ENCODE assay signal across 1 cellular context in the genomic region with DNA sequence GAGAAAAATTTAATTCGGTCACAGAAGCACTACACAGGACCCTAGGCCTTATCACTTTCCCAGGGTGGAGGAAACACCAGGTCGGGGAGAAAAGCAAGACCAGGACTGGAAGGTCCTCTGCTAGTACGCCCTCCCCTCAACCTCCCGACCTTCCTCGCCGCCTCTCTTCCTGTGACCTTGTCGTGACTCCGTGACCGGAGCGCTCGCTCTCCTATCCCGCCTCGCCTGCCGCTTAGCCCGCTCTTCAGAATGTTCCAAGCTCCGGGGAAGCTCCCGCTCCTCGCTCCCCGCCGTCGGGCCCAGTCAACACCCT.
TF ChIP-seq lines count a peak whose summit lies in the region.

No MANE protein-coding gene starts in this region.

TF ChIP-seq in K562, 482 proteins besides CTCF, POLR2A, EP300 and RAD21 (continued from another document and continues in another):
- TF ChIP-seq, protein P1, sequence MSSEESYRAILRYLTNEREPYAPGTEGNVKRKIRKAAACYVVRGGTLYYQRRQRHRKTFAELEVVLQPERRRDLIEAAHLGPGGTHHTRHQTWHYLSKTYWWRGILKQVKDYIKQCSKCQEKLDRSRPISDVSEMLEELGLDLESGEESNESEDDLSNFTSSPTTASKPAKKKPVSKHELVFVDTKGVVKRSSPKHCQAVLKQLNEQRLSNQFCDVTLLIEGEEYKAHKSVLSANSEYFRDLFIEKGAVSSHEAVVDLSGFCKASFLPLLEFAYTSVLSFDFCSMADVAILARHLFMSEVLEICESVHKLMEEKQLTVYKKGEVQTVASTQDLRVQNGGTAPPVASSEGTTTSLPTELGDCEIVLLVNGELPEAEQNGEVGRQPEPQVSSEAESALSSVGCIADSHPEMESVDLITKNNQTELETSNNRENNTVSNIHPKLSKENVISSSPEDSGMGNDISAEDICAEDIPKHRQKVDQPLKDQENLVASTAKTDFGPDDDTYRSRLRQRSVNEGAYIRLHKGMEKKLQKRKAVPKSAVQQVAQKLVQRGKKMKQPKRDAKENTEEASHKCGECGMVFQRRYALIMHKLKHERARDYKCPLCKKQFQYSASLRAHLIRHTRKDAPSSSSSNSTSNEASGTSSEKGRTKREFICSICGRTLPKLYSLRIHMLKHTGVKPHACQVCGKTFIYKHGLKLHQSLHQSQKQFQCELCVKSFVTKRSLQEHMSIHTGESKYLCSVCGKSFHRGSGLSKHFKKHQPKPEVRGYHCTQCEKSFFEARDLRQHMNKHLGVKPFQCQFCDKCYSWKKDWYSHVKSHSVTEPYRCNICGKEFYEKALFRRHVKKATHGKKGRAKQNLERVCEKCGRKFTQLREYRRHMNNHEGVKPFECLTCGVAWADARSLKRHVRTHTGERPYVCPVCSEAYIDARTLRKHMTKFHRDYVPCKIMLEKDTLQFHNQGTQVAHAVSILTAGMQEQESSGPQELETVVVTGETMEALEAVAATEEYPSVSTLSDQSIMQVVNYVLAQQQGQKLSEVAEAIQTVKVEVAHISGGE (CRISPR knock-in tag; IDR thresholded peaks at IDR 0.05), result 0 out of 6 replicates have a peak, but pooled peaks of 1 of the 3 experiments have one; percentile 22
- TF ChIP-seq HDAC2 (IDR thresholded peaks at IDR 0.05) (no peak; the same call in 1 of the 2 replicates), ERF (CRISPR knock-in tag; IDR thresholded peaks at IDR 0.05) (no peak), ATF7 (IDR thresholded peaks at IDR 0.05) (no peak), SREBF2 (CRISPR knock-in tag; IDR thresholded peaks at IDR 0.05) (no peak), BDP1 (IDR thresholded peaks at IDR 0.05; ENCODE audit: insufficient read depth, insufficient read length) (no peak), ZNF274 (IDR thresholded peaks at IDR 0.05; ENCODE audit: borderline replicate concordance, low read depth, low read length) (no peak), MTA2 (IDR thresholded peaks at IDR 0.05; ENCODE audit: low read depth) (no peak), YY1 (IDR thresholded peaks at IDR 0.05; ENCODE audit: borderline replicate concordance in 1 of 3, control insufficient read depth in 1 of 3, extremely low read depth in 1 of 3, insufficient read depth in 3 of 3, insufficient read length in 1 of 3, insufficient replicate concordance in 2 of 3, low read depth in 1 of 3, low read length in 2 of 3) (peak in 1 of 3 experiments; percentile 15), MECOM (CRISPR knock-in tag; IDR thresholded peaks at IDR 0.05) (no peak), RB1 (IDR thresholded peaks at IDR 0.05; ENCODE audit: low read depth) (peak; percentile 19; the same call in 1 of the 2 replicates), POLR3G (IDR thresholded peaks at IDR 0.05; ENCODE audit: extremely low read depth, insufficient read length, insufficient replicate concordance) (no peak), ZNF354B (CRISPR knock-in tag; IDR thresholded peaks at IDR 0.05) (no peak), EP400 (IDR thresholded peaks at IDR 0.05) (no peak; the same call in 1 of the 2 replicates), CHD1 (IDR thresholded peaks at IDR 0.05; ENCODE audit: low read length) (peak; percentile 87), KLF10 (CRISPR knock-in tag; IDR thresholded peaks at IDR 0.05) (no peak), CBFA2T3 (IDR thresholded peaks at IDR 0.05) (no peak), ZNF551 (CRISPR knock-in tag; IDR thresholded peaks at IDR 0.05) (no peak), ZNF133 (CRISPR knock-in tag; IDR thresholded peaks at IDR 0.05) (no peak), LCOR (CRISPR knock-in tag; IDR thresholded peaks at IDR 0.05) (no peak), SRSF3 (IDR thresholded peaks at IDR 0.05; ENCODE audit: insufficient read depth, low read length) (no peak)
- TF ChIP-seq, protein P2, sequence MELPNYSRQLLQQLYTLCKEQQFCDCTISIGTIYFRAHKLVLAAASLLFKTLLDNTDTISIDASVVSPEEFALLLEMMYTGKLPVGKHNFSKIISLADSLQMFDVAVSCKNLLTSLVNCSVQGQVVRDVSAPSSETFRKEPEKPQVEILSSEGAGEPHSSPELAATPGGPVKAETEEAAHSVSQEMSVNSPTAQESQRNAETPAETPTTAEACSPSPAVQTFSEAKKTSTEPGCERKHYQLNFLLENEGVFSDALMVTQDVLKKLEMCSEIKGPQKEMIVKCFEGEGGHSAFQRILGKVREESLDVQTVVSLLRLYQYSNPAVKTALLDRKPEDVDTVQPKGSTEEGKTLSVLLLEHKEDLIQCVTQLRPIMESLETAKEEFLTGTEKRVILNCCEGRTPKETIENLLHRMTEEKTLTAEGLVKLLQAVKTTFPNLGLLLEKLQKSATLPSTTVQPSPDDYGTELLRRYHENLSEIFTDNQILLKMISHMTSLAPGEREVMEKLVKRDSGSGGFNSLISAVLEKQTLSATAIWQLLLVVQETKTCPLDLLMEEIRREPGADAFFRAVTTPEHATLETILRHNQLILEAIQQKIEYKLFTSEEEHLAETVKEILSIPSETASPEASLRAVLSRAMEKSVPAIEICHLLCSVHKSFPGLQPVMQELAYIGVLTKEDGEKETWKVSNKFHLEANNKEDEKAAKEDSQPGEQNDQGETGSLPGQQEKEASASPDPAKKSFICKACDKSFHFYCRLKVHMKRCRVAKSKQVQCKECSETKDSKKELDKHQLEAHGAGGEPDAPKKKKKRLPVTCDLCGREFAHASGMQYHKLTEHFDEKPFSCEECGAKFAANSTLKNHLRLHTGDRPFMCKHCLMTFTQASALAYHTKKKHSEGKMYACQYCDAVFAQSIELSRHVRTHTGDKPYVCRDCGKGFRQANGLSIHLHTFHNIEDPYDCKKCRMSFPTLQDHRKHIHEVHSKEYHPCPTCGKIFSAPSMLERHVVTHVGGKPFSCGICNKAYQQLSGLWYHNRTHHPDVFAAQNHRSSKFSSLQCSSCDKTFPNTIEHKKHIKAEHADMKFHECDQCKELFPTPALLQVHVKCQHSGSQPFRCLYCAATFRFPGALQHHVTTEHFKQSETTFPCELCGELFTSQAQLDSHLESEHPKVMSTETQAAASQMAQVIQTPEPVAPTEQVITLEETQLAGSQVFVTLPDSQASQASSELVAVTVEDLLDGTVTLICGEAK (IDR thresholded peaks at IDR 0.05), result 0 out of 2 replicates have a peak, but pooled peaks have one; percentile 43
- TF ChIP-seq, protein P2 (CRISPR knock-in tag; IDR thresholded peaks at IDR 0.05), result no peak
- TF ChIP-seq, protein P3, sequence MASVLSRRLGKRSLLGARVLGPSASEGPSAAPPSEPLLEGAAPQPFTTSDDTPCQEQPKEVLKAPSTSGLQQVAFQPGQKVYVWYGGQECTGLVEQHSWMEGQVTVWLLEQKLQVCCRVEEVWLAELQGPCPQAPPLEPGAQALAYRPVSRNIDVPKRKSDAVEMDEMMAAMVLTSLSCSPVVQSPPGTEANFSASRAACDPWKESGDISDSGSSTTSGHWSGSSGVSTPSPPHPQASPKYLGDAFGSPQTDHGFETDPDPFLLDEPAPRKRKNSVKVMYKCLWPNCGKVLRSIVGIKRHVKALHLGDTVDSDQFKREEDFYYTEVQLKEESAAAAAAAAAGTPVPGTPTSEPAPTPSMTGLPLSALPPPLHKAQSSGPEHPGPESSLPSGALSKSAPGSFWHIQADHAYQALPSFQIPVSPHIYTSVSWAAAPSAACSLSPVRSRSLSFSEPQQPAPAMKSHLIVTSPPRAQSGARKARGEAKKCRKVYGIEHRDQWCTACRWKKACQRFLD (CRISPR knock-in tag; IDR thresholded peaks at IDR 0.05), result no peak
- TF ChIP-seq, protein P4, sequence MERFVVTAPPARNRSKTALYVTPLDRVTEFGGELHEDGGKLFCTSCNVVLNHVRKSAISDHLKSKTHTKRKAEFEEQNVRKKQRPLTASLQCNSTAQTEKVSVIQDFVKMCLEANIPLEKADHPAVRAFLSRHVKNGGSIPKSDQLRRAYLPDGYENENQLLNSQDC (CRISPR knock-in tag; IDR thresholded peaks at IDR 0.05), result no peak
- TF ChIP-seq, protein P5, sequence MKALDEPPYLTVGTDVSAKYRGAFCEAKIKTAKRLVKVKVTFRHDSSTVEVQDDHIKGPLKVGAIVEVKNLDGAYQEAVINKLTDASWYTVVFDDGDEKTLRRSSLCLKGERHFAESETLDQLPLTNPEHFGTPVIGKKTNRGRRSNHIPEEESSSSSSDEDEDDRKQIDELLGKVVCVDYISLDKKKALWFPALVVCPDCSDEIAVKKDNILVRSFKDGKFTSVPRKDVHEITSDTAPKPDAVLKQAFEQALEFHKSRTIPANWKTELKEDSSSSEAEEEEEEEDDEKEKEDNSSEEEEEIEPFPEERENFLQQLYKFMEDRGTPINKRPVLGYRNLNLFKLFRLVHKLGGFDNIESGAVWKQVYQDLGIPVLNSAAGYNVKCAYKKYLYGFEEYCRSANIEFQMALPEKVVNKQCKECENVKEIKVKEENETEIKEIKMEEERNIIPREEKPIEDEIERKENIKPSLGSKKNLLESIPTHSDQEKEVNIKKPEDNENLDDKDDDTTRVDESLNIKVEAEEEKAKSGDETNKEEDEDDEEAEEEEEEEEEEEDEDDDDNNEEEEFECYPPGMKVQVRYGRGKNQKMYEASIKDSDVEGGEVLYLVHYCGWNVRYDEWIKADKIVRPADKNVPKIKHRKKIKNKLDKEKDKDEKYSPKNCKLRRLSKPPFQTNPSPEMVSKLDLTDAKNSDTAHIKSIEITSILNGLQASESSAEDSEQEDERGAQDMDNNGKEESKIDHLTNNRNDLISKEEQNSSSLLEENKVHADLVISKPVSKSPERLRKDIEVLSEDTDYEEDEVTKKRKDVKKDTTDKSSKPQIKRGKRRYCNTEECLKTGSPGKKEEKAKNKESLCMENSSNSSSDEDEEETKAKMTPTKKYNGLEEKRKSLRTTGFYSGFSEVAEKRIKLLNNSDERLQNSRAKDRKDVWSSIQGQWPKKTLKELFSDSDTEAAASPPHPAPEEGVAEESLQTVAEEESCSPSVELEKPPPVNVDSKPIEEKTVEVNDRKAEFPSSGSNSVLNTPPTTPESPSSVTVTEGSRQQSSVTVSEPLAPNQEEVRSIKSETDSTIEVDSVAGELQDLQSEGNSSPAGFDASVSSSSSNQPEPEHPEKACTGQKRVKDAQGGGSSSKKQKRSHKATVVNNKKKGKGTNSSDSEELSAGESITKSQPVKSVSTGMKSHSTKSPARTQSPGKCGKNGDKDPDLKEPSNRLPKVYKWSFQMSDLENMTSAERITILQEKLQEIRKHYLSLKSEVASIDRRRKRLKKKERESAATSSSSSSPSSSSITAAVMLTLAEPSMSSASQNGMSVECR (CRISPR knock-in tag; IDR thresholded peaks at IDR 0.05), result peak; percentile 66; the same call in 1 of the 2 replicates
- TF ChIP-seq, protein P6, sequence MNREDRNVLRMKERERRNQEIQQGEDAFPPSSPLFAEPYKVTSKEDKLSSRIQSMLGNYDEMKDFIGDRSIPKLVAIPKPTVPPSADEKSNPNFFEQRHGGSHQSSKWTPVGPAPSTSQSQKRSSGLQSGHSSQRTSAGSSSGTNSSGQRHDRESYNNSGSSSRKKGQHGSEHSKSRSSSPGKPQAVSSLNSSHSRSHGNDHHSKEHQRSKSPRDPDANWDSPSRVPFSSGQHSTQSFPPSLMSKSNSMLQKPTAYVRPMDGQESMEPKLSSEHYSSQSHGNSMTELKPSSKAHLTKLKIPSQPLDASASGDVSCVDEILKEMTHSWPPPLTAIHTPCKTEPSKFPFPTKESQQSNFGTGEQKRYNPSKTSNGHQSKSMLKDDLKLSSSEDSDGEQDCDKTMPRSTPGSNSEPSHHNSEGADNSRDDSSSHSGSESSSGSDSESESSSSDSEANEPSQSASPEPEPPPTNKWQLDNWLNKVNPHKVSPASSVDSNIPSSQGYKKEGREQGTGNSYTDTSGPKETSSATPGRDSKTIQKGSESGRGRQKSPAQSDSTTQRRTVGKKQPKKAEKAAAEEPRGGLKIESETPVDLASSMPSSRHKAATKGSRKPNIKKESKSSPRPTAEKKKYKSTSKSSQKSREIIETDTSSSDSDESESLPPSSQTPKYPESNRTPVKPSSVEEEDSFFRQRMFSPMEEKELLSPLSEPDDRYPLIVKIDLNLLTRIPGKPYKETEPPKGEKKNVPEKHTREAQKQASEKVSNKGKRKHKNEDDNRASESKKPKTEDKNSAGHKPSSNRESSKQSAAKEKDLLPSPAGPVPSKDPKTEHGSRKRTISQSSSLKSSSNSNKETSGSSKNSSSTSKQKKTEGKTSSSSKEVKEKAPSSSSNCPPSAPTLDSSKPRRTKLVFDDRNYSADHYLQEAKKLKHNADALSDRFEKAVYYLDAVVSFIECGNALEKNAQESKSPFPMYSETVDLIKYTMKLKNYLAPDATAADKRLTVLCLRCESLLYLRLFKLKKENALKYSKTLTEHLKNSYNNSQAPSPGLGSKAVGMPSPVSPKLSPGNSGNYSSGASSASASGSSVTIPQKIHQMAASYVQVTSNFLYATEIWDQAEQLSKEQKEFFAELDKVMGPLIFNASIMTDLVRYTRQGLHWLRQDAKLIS (CRISPR knock-in tag; IDR thresholded peaks at IDR 0.05), result no peak
- TF ChIP-seq, protein P7, sequence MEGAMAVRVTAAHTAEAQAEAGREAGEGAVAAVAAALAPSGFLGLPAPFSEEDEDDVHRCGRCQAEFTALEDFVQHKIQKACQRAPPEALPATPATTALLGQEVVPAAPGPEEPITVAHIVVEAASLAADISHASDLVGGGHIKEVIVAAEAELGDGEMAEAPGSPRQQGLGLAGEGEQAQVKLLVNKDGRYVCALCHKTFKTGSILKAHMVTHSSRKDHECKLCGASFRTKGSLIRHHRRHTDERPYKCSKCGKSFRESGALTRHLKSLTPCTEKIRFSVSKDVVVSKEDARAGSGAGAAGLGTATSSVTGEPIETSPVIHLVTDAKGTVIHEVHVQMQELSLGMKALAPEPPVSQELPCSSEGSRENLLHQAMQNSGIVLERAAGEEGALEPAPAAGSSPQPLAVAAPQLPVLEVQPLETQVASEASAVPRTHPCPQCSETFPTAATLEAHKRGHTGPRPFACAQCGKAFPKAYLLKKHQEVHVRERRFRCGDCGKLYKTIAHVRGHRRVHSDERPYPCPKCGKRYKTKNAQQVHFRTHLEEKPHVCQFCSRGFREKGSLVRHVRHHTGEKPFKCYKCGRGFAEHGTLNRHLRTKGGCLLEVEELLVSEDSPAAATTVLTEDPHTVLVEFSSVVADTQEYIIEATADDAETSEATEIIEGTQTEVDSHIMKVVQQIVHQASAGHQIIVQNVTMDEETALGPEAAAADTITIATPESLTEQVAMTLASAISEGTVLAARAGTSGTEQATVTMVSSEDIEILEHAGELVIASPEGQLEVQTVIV (CRISPR knock-in tag; IDR thresholded peaks at IDR 0.05; ENCODE audit: borderline replicate concordance), result no peak
